8 cellular contexts compared by ENCODE assay signal in genomic region chr11:73184953-73185671, GRCh38. TPM values are rescaled to one million over a fixed set of nuclear protein-coding genes. Genes with fewer than 3 reads are reported as not detected.
DNase-seq lines count a peak whose midpoint lies in the region; ATAC-seq and TF ChIP-seq lines count a peak whose summit lies in the region.

No MANE protein-coding gene starts in this region.

- H2AFZ ChIP-seq in KMS-11 (ENCODE audit: low read depth) = peak overlapping the region; percentile 50; the same call in 1 of the 2 replicates
- H2AFZ ChIP-seq in parathyroid adenoma = no peak overlapping the region

- H3K9me3 ChIP-seq in DOHH2 (ENCODE audit: control insufficient read depth, insufficient read depth, low read length) = no peaks in the 10 kb centered on the region
- H3K9me3 ChIP-seq in SJCRH30 (replicated peaks) = no peaks in the 10 kb centered on the region
- no peaks in the 10 kb centered on the region for H3K9me3 ChIP-seq in parathyroid adenoma (ENCODE audit: control insufficient read depth, low read length)
- no peaks in the 10 kb centered on the region for H3K9me3 ChIP-seq in uterus

- peaks cover 5% of the 10 kb centered on the region for H3K4me1 Mint-ChIP-seq in activated naive CD4-positive, alpha-beta T cell treated with anti-CD3 and anti-CD28 coated beads for 36 hours (ENCODE audit: low read depth)

- H3K9me3 Mint-ChIP-seq in activated naive CD4-positive, alpha-beta T cell treated with anti-CD3 and anti-CD28 coated beads for 36 hours = no peaks in the 10 kb centered on the region

- CTCF ChIA-PET in activated naive CD4-positive, alpha-beta T cell treated with anti-CD3 and anti-CD28 coated beads for 36 hours (lab: Charles Lee) = interaction anchor here (0.6 to 2.1 kb wide), 12 partner anchors 9 to 353 kb away, joined by 3 to 9 read pairs (median 4); no protein-coding TSS in a partner anchor

- H3K27ac Mint-ChIP-seq in activated naive CD4-positive, alpha-beta T cell treated with anti-CD3 and anti-CD28 coated beads for 36 hours = no peak overlapping the region

- H3K79me2 ChIP-seq in DOHH2 (ENCODE audit: control insufficient read depth, low read length) = no peaks in the 10 kb centered on the region
- no peaks in the 10 kb centered on the region for H3K79me2 ChIP-seq in KMS-11 (ENCODE audit: insufficient read depth, low read depth)
- H3K79me2 ChIP-seq in parathyroid adenoma = no peaks in the 10 kb centered on the region

- no peaks in the 10 kb centered on the region for H3K36me3 Mint-ChIP-seq in activated naive CD4-positive, alpha-beta T cell treated with anti-CD3 and anti-CD28 coated beads for 36 hours (ENCODE audit: low read depth)

- no peak overlapping the region for H3K27ac ChIP-seq in DOHH2 (ENCODE audit: low read depth, low read length)
- no peak overlapping the region for H3K27ac ChIP-seq in KMS-11
- H3K27ac ChIP-seq in SJCRH30 = no peak overlapping the region
- H3K27ac ChIP-seq in parathyroid adenoma = no peak overlapping the region
- H3K27ac ChIP-seq in uterus = no peak overlapping the region

- H4K20me1 ChIP-seq in DOHH2 (ENCODE audit: control insufficient read depth, insufficient read depth, low read depth, low read length) (no peaks in the 10 kb centered on the region), KMS-11 (ENCODE audit: insufficient read depth) (no peaks in the 10 kb centered on the region)

- no peak for TF ChIP-seq POLR2A in uterus (IDR thresholded peaks at IDR 0.05)

- no peak overlapping the region for H3K4me3 Mint-ChIP-seq in activated naive CD4-positive, alpha-beta T cell treated with anti-CD3 and anti-CD28 coated beads for 36 hours

- intact Hi-C loops in activated naive CD4-positive, alpha-beta T cell treated with anti-CD3 and anti-CD28 coated beads for 36 hours (cut with micrococcal nuclease) = loop anchor here (1.0 kb wide), 3 partner anchors 52 to 104 kb away; no protein-coding TSS in a partner anchor
- intact Hi-C loops in uterus (cut with DNase I; ENCODE audit: low total_unique reads) = no loop called here

- no peaks in the 10 kb centered on the region for H3K9me2 ChIP-seq in DOHH2 (replicated peaks; ENCODE audit: control insufficient read depth, low read length)

- H3K27me3 Mint-ChIP-seq in activated naive CD4-positive, alpha-beta T cell treated with anti-CD3 and anti-CD28 coated beads for 36 hours (ENCODE audit: low read depth) = peaks cover 5% of the 10 kb centered on the region

- DNase-seq in SJCRH30 (peak; percentile 66 to 79), globus pallidus (ENCODE audit: low spot score) (peak; percentile 42), uterus (peak in 1 of 2 donors; percentile 33)
- peak; percentile 72 for DNase-seq in activated naive CD4-positive, alpha-beta T cell treated with anti-CD3 and anti-CD28 coated beads for 36 hours

- peak; percentile 99 for TF ChIP-seq CTCF in DOHH2 (IDR thresholded peaks at IDR 0.05; ENCODE audit: low read depth, low read length, poor library complexity, severe bottlenecking)
- TF ChIP-seq CTCF in KMS-11 (conservative IDR thresholded peaks at IDR 0.05; ENCODE audit: low read depth, low read length) = peak; percentile 81
- peak; percentile 80 for TF ChIP-seq CTCF in parathyroid adenoma (IDR thresholded peaks at IDR 0.05)
- peak; percentile 33 to 70 (median 54) for TF ChIP-seq CTCF in uterus (IDR thresholded peaks at IDR 0.05)

- no peak for ATAC-seq in GM19395 (IDR thresholded peaks at IDR 0.05; ENCODE audit: unreplicated experiment)

- H3K4me2 ChIP-seq in DOHH2 (ENCODE audit: low read length) (peak overlapping the region; percentile 61), KMS-11 (no peak overlapping the region), parathyroid adenoma (ENCODE audit: low read length) (no peak overlapping the region)

- H3K9ac ChIP-seq in KMS-11 = no peak overlapping the region
- H3K9ac ChIP-seq in parathyroid adenoma = no peak overlapping the region

- 0 out of 2 replicates have a peak, but pooled peaks cover 3% of the 10 kb centered on the region for H3F3A ChIP-seq in DOHH2 (ENCODE audit: control insufficient read depth, insufficient read depth)

- H3K36me3 ChIP-seq in DOHH2 (ENCODE audit: control insufficient read depth, low read length) (no peaks in the 10 kb centered on the region), KMS-11 (ENCODE audit: insufficient read depth) (no peaks in the 10 kb centered on the region), SJCRH30 (no peaks in the 10 kb centered on the region), parathyroid adenoma (ENCODE audit: control insufficient read depth, insufficient read depth, low read length) (no peaks in the 10 kb centered on the region), uterus (no peaks in the 10 kb centered on the region)

- no peaks in the 10 kb centered on the region for H3K27me3 ChIP-seq in DOHH2 (ENCODE audit: control insufficient read depth, low read length)
- H3K27me3 ChIP-seq in KMS-11 (ENCODE audit: insufficient read depth, low read depth) = no peaks in the 10 kb centered on the region
- no peaks in the 10 kb centered on the region for H3K27me3 ChIP-seq in SJCRH30
- H3K27me3 ChIP-seq in parathyroid adenoma (ENCODE audit: control insufficient read depth, insufficient read depth, low read length) = no peaks in the 10 kb centered on the region
- no peaks in the 10 kb centered on the region for H3K27me3 ChIP-seq in uterus

- H3K4me1 ChIP-seq in DOHH2 (ENCODE audit: control insufficient read depth, low read length) (peaks cover 19% of the 10 kb centered on the region), KMS-11 (ENCODE audit: low read depth, poor library complexity, severe bottlenecking) (no peaks in the 10 kb centered on the region), SJCRH30 (no peaks in the 10 kb centered on the region; the same call in 1 of the 2 replicates), parathyroid adenoma (no peaks in the 10 kb centered on the region), uterus (no peaks in the 10 kb centered on the region)

- H3K4me3 ChIP-seq in DOHH2 (ENCODE audit: low read length) (peak overlapping the region; percentile 56), KMS-11 (IDR thresholded peaks at IDR 0.05; ENCODE audit: insufficient read depth, low read depth, low read length) (no peak overlapping the region), SJCRH30 (no peak overlapping the region), parathyroid adenoma (ENCODE audit: low read depth, low read length) (no peak overlapping the region), uterus (no peak overlapping the region)

RNA-seq across cellular contexts. Expression of gene P2RY2, which starts 33.0 kb away (rescaled TPM):
- not detected in 2 replicates for total RNA-seq in SJCRH30 (2014; rRNA removed; shearing (Covaris generic))
- not detected for total RNA-seq in activated naive CD4-positive, alpha-beta T cell treated with anti-CD3 and anti-CD28 coated beads for 36 hours
- 1 to 10 TPM in 2 of 4 donors, under 1 TPM in 1, not detected in 1; 0.98 to 3.1 (median 2.8) TPM for total RNA-seq in uterus

RNA-seq across cellular contexts. Expression of gene FCHSD2, which starts 43.0 kb away (rescaled TPM):
- total RNA-seq in SJCRH30 (2014; rRNA removed; shearing (Covaris generic)) = 8.9 and 9.8 TPM in 2 replicates
- 10 to 100 TPM; 31.1 to 36.8 TPM for total RNA-seq in activated naive CD4-positive, alpha-beta T cell treated with anti-CD3 and anti-CD28 coated beads for 36 hours
- 10 to 100 TPM; 13.6 to 73.9 (median 27.7) TPM for total RNA-seq in uterus
